Comparison of ENCODE assay signal across 9 cellular contexts in genomic region chr2:222734690-222735014, GRCh38.
DNase-seq lines count a peak whose midpoint lies in the region; ATAC-seq lines count a peak whose summit lies in the region.
"Had no signal": no experiment of that assay in that cellular context is flagged by ENCODE, and none has a peak within 500 bp of the region (broad histone marks: within the 10 kb centered on the region; RNA-seq: fewer than 3 reads in every experiment).

No MANE protein-coding gene starts in this region.

- no peak for DNase-seq in stimulated activated CD4-positive, alpha-beta T cell treated with anti-CD3 and anti-CD28 coated beads, Interleukin-2, amount 100 ng/mL, for 48 hours
- no peak for DNase-seq in DMS53 (lab: John Stamatoyannopoulos, UW)
- DNase-seq in ecto neural progenitor cell (ENCODE audit: low spot score): no peak
- no peak for DNase-seq in islet precursor cell
- DNase-seq: NCI-H2171 had no signal

- H3K4me3 ChIP-seq in mesodermal cell (ENCODE audit: extremely low read depth, insufficient read depth, low read length, poor library complexity, severe bottlenecking): no peak overlapping the region

- H3K9me3 ChIP-seq in mesodermal cell (ENCODE audit: control insufficient read depth, low read length): no peaks in the 10 kb centered on the region

- H3K36me3 ChIP-seq in mesodermal cell (ENCODE audit: control insufficient read depth, insufficient read depth, low read length): no peaks in the 10 kb centered on the region

- WGBS in mesodermal cell (ENCODE audit: insufficient coverage in 2 of 2), 2 experiments: 71 to 100% methylated on average over 1 of the region's 1 CpG

- peak; percentile 83 for ATAC-seq in GM18517 (IDR thresholded peaks at IDR 0.05; ENCODE audit: unreplicated experiment)
- ATAC-seq in GM21423 (IDR thresholded peaks at IDR 0.05; ENCODE audit: unreplicated experiment): peak; percentile 74
- ATAC-seq in HG03097 (IDR thresholded peaks at IDR 0.05; ENCODE audit: low FRiP score, unreplicated experiment): peak; percentile 73

- H3K27ac ChIP-seq in mesodermal cell (ENCODE audit: low read depth, low read length, severe bottlenecking): peak overlapping the region; percentile 42

- peaks cover 13% of the 10 kb centered on the region for H3K4me1 ChIP-seq in mesodermal cell (ENCODE audit: control insufficient read depth, insufficient read depth, low read length, poor library complexity, severe bottlenecking)
